Comparison of ENCODE assay signal across 19 cellular contexts in genomic region chr1:83509229-83509870, GRCh38.
DNase-seq lines count a peak whose midpoint lies in the region; ATAC-seq and TF ChIP-seq lines count a peak whose summit lies in the region.
"Had no signal": no experiment of that assay in that cellular context is flagged by ENCODE, and none has a peak within 500 bp of the region (broad histone marks: within the 10 kb centered on the region; RNA-seq: fewer than 3 reads in every experiment).

No MANE protein-coding gene starts in this region.

- H3K4me1 ChIP-seq in left lung (peaks cover 5 to 7% of the 10 kb centered on the region in 2 donors), upper lobe of right lung (peaks cover 14% of the 10 kb centered on the region)
- H3K4me1 ChIP-seq: colonic mucosa had no signal

- H3K27ac ChIP-seq in left lung (peak overlapping the region in 1 of 2 donors; percentile 40), upper lobe of right lung (peak overlapping the region; percentile 15)
- H3K27ac ChIP-seq: colonic mucosa, epithelial cell of prostate had no signal

- ATAC-seq in left lung = peak; percentile 87
- ATAC-seq in upper lobe of right lung = peak; percentile 45
- no peak for ATAC-seq in HG02885 (IDR thresholded peaks at IDR 0.05; ENCODE audit: poor library complexity, unreplicated experiment)
- ATAC-seq in HG03565 (IDR thresholded peaks at IDR 0.05; ENCODE audit: unreplicated experiment) = no peak
- ATAC-seq: natural killer cell had no signal

- H3K27me3 ChIP-seq in left lung = no peaks in the 10 kb centered on the region
- H3K27me3 ChIP-seq in upper lobe of right lung = no peaks in the 10 kb centered on the region
- H3K27me3 ChIP-seq: colonic mucosa had no signal

- TF ChIP-seq CTCF in left lung (IDR thresholded peaks at IDR 0.05) (no peak), upper lobe of right lung (IDR thresholded peaks at IDR 0.05) (no peak)

- H3K36me3 ChIP-seq in left lung (no peaks in the 10 kb centered on the region), upper lobe of right lung (no peaks in the 10 kb centered on the region)
- H3K36me3 ChIP-seq: colonic mucosa, HAP-1 had no signal

- peaks cover 5% of the 10 kb centered on the region for H3K36me3 Mint-ChIP-seq in activated naive CD4-positive, alpha-beta T cell treated with anti-CD3 and anti-CD28 coated beads for 36 hours (ENCODE audit: low read depth)
- peaks cover 19% of the 10 kb centered on the region for H3K36me3 Mint-ChIP-seq in activated naive CD8-positive, alpha-beta T cell treated with anti-CD3 and anti-CD28 coated beads for 36 hours
- H3K36me3 Mint-ChIP-seq: natural killer cell had no signal

- intact Hi-C loops in activated naive CD4-positive, alpha-beta T cell treated with anti-CD3 and anti-CD28 coated beads for 36 hours (cut with micrococcal nuclease) = loop anchor here (5.0 to 10.0 kb wide), 6 partner anchors 195 to 1765 kb away; partner anchors contain the start of genes BCL10, PRKACB and SSX2IP
- intact Hi-C loops in left lung (cut with DNase I) = no loop called here
- intact Hi-C loops in upper lobe of right lung (cut with DNase I) = no loop called here

- peaks cover 5% of the 10 kb centered on the region for H3K9me3 Mint-ChIP-seq in activated naive CD4-positive, alpha-beta T cell treated with anti-CD3 and anti-CD28 coated beads for 36 hours
- H3K9me3 Mint-ChIP-seq in activated naive CD8-positive, alpha-beta T cell treated with anti-CD3 and anti-CD28 coated beads for 36 hours = peaks cover 10% of the 10 kb centered on the region

- CTCF ChIA-PET in activated naive CD4-positive, alpha-beta T cell treated with anti-CD3 and anti-CD28 coated beads for 36 hours (lab: Charles Lee) = no interaction called here

- no peak overlapping the region for H3K4me3 Mint-ChIP-seq in activated naive CD4-positive, alpha-beta T cell treated with anti-CD3 and anti-CD28 coated beads for 36 hours
- no peak overlapping the region for H3K4me3 Mint-ChIP-seq in activated naive CD8-positive, alpha-beta T cell treated with anti-CD3 and anti-CD28 coated beads for 36 hours
- H3K4me3 Mint-ChIP-seq: natural killer cell had no signal

- H3K4me1 Mint-ChIP-seq in activated naive CD4-positive, alpha-beta T cell treated with anti-CD3 and anti-CD28 coated beads for 36 hours (ENCODE audit: low read depth) = peaks cover 46% of the 10 kb centered on the region
- H3K4me1 Mint-ChIP-seq in activated naive CD8-positive, alpha-beta T cell treated with anti-CD3 and anti-CD28 coated beads for 36 hours = peaks cover 52% of the 10 kb centered on the region
- H3K4me1 Mint-ChIP-seq: natural killer cell had no signal

- DNase-seq in activated naive CD4-positive, alpha-beta T cell treated with anti-CD3 and anti-CD28 coated beads for 36 hours = no peak
- DNase-seq in activated naive CD4-positive, alpha-beta T cell (lab: John Stamatoyannopoulos, UW) = no peak
- DNase-seq in activated naive CD8-positive, alpha-beta T cell treated with anti-CD3 and anti-CD28 coated beads for 36 hours = no peak
- no peak for DNase-seq in left lung
- DNase-seq in upper lobe of right lung = no peak
- no peak for DNase-seq in NCI-H1694 treated with DMSO at 0.1 percent for 48 hours (lab: John Stamatoyannopoulos, UW)
- DNase-seq: activated CD8-positive, alpha-beta memory T cell treated with anti-CD3 and anti-CD28 coated beads, Interleukin-2, amount 10 ng/mL, durations not matched to agents 7 days and 5 days; colonic mucosa; hippocampal formation; left cardiac atrium; natural killer cell; NCI-H1105 treated with DMSO at 0.1 percent for 48 hours; NCI-H2227 treated with DMSO at 0.1 percent for 48 hours; SHP77 treated with DMSO at 0.1 percent for 48 hours; stimulated activated CD4-positive, alpha-beta T cell treated with anti-CD3 and anti-CD28 coated beads, Interleukin-4, amount 100 ng/mL, for 1 hour had no signal

- H3K27ac Mint-ChIP-seq in activated naive CD4-positive, alpha-beta T cell treated with anti-CD3 and anti-CD28 coated beads for 36 hours = peak overlapping the region; percentile 91
- peak overlapping the region; percentile 96 for H3K27ac Mint-ChIP-seq in activated naive CD8-positive, alpha-beta T cell treated with anti-CD3 and anti-CD28 coated beads for 36 hours
- H3K27ac Mint-ChIP-seq: natural killer cell had no signal

- no peaks in the 10 kb centered on the region for H3K27me3 Mint-ChIP-seq in activated naive CD4-positive, alpha-beta T cell treated with anti-CD3 and anti-CD28 coated beads for 36 hours (ENCODE audit: low read depth)
- H3K27me3 Mint-ChIP-seq in activated naive CD8-positive, alpha-beta T cell treated with anti-CD3 and anti-CD28 coated beads for 36 hours = no peaks in the 10 kb centered on the region
- H3K27me3 Mint-ChIP-seq: activated CD8-positive, alpha-beta memory T cell treated with anti-CD3 and anti-CD28 coated beads, Interleukin-2, amount 10 ng/mL, durations not matched to agents 7 days and 5 days had no signal

- H3K9me3 ChIP-seq in left lung (no peaks in the 10 kb centered on the region), upper lobe of right lung (no peaks in the 10 kb centered on the region)
- H3K9me3 ChIP-seq: colonic mucosa, HAP-1 had no signal

- H3K4me3 ChIP-seq in left lung = no peak overlapping the region
- no peak overlapping the region for H3K4me3 ChIP-seq in upper lobe of right lung
- H3K4me3 ChIP-seq: colonic mucosa, HAP-1 had no signal

Comparison
In these comparisons a context has a peak if more than half of its experiments do, and no peak if none do; other contexts are left out.
1. ATAC-seq: peak in left lung (single experiment) and upper lobe of right lung (single experiment); none in HG02885 (single experiment) and HG03565 (single experiment).